ENCODE assay signal across 2 cellular contexts in genomic region chr15:57432141-57432701, GRCh38.
A peak's percentile ranks its signal among the peaks of the same experiment; 100 is the strongest.
TF ChIP-seq lines count a peak whose summit lies in the region.

No MANE protein-coding gene starts in this region.

TF ChIP-seq in liver, 16 proteins besides CTCF, POLR2A, EP300 and RAD21:
- TF ChIP-seq EGR1 (IDR thresholded peaks at IDR 0.05; ENCODE audit: low read depth in 2 of 2) = no peak
- peak; percentile 39 for TF ChIP-seq MAX (IDR thresholded peaks at IDR 0.05)
- TF ChIP-seq ATF3 (IDR thresholded peaks at IDR 0.05) = no peak
- no peak for TF ChIP-seq JUND (IDR thresholded peaks at IDR 0.05)
- peak in 1 of 2 donors; percentile 57 for TF ChIP-seq HNF4A (conservative IDR thresholded peaks at IDR 0.05)
- TF ChIP-seq REST (IDR thresholded peaks at IDR 0.05) = no peak
- TF ChIP-seq ZBTB33 (IDR thresholded peaks at IDR 0.05) = no peak
- TF ChIP-seq HNF4G (IDR thresholded peaks at IDR 0.05) = no peak
- TF ChIP-seq GABPA (IDR thresholded peaks at IDR 0.05 in 1 of 2, conservative IDR thresholded peaks at IDR 0.05 in 1 of 2) = no peak
- no peak for TF ChIP-seq NR2F2 (IDR thresholded peaks at IDR 0.05)
- no peak for TF ChIP-seq FOXA1 (IDR thresholded peaks at IDR 0.05)
- peak; percentile 14 for TF ChIP-seq YY1 (IDR thresholded peaks at IDR 0.05)
- TF ChIP-seq RXRA (IDR thresholded peaks at IDR 0.05) = peak in 1 of 2 donors; percentile 59
- no peak for TF ChIP-seq SP1 (IDR thresholded peaks at IDR 0.05)
- TF ChIP-seq TAF1 (conservative IDR thresholded peaks at IDR 0.05) = no peak
- TF ChIP-seq FOXA2 (IDR thresholded peaks at IDR 0.05) = no peak

TF ChIP-seq in HepG2, 621 proteins besides CTCF, POLR2A, EP300 and RAD21:
- TF ChIP-seq ZNF12 (CRISPR knock-in tag; IDR thresholded peaks at IDR 0.05) = no peak
- TF ChIP-seq ZNF674 (CRISPR knock-in tag; IDR thresholded peaks at IDR 0.05; ENCODE audit: low read depth) = no peak
- no peak for TF ChIP-seq RORA (CRISPR knock-in tag; IDR thresholded peaks at IDR 0.05)
- TF ChIP-seq HIC2 (CRISPR knock-in tag; IDR thresholded peaks at IDR 0.05; ENCODE audit: low read depth) = no peak
- no peak for TF ChIP-seq SNAPC5 (CRISPR knock-in tag; IDR thresholded peaks at IDR 0.05; ENCODE audit: borderline replicate concordance)
- no peak for TF ChIP-seq HINFP (CRISPR knock-in tag; IDR thresholded peaks at IDR 0.05; ENCODE audit: low read depth)
- TF ChIP-seq ZNF841 (CRISPR knock-in tag; IDR thresholded peaks at IDR 0.05; ENCODE audit: borderline replicate concordance) = no peak
- TF ChIP-seq POGZ (CRISPR knock-in tag; IDR thresholded peaks at IDR 0.05) = no peak
- no peak for TF ChIP-seq ZNF574 (CRISPR knock-in tag; IDR thresholded peaks at IDR 0.05)
- TF ChIP-seq FOXP4 (CRISPR knock-in tag; IDR thresholded peaks at IDR 0.05) = no peak
